ENCODE assay signal across 2 cellular contexts in genomic region chr19:19275166-19275565, GRCh38.
TF ChIP-seq lines count a peak whose summit lies in the region.

No MANE protein-coding gene starts in this region.

TF ChIP-seq in SK-N-SH, 30 proteins besides CTCF, POLR2A, EP300 and RAD21 (continued from another document):
- TF ChIP-seq, protein P1, sequence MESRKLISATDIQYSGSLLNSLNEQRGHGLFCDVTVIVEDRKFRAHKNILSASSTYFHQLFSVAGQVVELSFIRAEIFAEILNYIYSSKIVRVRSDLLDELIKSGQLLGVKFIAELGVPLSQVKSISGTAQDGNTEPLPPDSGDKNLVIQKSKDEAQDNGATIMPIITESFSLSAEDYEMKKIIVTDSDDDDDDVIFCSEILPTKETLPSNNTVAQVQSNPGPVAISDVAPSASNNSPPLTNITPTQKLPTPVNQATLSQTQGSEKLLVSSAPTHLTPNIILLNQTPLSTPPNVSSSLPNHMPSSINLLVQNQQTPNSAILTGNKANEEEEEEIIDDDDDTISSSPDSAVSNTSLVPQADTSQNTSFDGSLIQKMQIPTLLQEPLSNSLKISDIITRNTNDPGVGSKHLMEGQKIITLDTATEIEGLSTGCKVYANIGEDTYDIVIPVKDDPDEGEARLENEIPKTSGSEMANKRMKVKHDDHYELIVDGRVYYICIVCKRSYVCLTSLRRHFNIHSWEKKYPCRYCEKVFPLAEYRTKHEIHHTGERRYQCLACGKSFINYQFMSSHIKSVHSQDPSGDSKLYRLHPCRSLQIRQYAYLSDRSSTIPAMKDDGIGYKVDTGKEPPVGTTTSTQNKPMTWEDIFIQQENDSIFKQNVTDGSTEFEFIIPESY (IDR thresholded peaks at IDR 0.05; ENCODE audit: borderline replicate concordance, low read depth) = no peak
- no peak for TF ChIP-seq RCOR1 (IDR thresholded peaks at IDR 0.05; ENCODE audit: low read length)
- TF ChIP-seq TEAD4 (IDR thresholded peaks at IDR 0.05; ENCODE audit: borderline replicate concordance, insufficient read depth) = no peak
- TF ChIP-seq FOSL2 (IDR thresholded peaks at IDR 0.05; ENCODE audit: borderline replicate concordance, low read depth) = no peak
- TF ChIP-seq POLR2AphosphoS5 (IDR thresholded peaks at IDR 0.05; ENCODE audit: low read depth, low read length) = no peak

TF ChIP-seq in SK-N-SH treated with all-trans-retinoic acid at 6 μM for 48 hours, 23 proteins besides CTCF, POLR2A, EP300 and RAD21 (continued from another document):
- TF ChIP-seq POU6F1 (CRISPR knock-in tag; IDR thresholded peaks at IDR 0.05; ENCODE audit: borderline replicate concordance, low read depth) (no peak), ESRRG (CRISPR knock-in tag; IDR thresholded peaks at IDR 0.05) (no peak), PPARA (CRISPR knock-in tag; IDR thresholded peaks at IDR 0.05; ENCODE audit: borderline replicate concordance) (no peak), RARB (CRISPR knock-in tag; IDR thresholded peaks at IDR 0.05) (no peak), OSR1 (CRISPR knock-in tag; IDR thresholded peaks at IDR 0.05) (no peak)
